ENCODE assay signal across 11 cellular contexts in the genomic region with DNA sequence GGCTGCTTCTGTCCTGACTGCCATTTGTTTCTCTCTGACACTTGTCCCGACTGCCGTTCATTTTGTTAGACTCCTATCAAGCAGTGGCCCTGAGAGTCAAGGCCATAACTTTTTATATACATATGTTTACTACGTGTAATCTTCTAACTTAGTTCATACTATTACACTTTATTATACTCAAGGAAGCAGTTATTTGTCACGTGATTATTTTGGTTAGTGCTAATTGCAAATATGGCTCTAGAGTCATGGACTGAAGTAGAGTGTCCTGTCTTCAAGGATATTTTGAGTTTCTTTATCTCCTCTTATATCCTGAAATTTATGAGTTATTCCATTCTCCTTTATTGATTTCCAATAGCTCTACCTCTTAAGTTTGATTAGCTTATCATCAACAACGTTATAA.
"Had no signal": no experiment of that assay in that cellular context is flagged by ENCODE, and none has a peak within 500 bp of the region (broad histone marks: within the 10 kb centered on the region; RNA-seq: fewer than 3 reads in every experiment).

No MANE protein-coding gene starts in this region.

- H3K4me3 ChIP-seq: GM23248, GM23338, HAP-1 had no signal

- H2AFZ ChIP-seq: GM23248, GM23338 had no signal

- H3K27ac ChIP-seq: GM23248 had no signal

- H3K4me2 ChIP-seq: GM23338 had no signal

- H3K9ac ChIP-seq: GM23248 had no signal

- ATAC-seq: GM23338, HCT116 had no signal

- FAIRE-seq: H1, H54 had no signal

- H3K9me3 ChIP-seq: HAP-1 had no signal

- H3K36me3 ChIP-seq: HAP-1 had no signal

- H3K4me1 ChIP-seq: HAP-1 had no signal

- DNase-seq: GM23248, GOT3, H7, H9, HCEC 1CT, HFFc6 had no signal
